In the genomic region with DNA sequence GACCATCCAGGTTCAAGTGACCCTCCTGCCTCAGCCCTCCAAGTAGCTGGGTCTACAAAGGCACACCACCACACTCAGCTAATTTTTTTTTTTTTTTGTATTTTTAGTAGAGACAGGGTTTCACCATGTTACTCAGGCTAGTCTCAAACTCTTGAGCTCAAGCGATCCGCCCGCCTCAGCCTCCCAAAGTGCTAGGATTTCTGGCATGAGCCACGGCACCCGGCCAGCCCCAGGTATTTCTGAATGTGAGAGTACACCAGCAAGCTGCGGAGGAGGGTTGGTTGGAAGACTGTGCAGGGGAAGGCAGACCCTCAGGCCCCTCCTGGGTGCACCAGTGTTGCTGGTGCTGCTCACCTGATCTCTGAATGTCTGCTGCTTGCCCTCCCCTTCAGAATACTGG, we compare ENCODE assay signal across 26 cellular contexts. TPM values are rescaled to one million over a fixed set of nuclear protein-coding genes. Genes with fewer than 3 reads are reported as not detected.
"Had no signal": no experiment of that assay in that cellular context is flagged by ENCODE, and none has a peak within 500 bp of the region (broad histone marks: within the 10 kb centered on the region; RNA-seq: fewer than 3 reads in every experiment).

No MANE protein-coding gene starts in this region.

- DNase-seq: stimulated activated CD4-positive, alpha-beta T cell treated with anti-CD3 and anti-CD28 coated beads, Interleukin-2, amount 100 ng/mL, for 48 hours; stimulated activated CD4-positive, alpha-beta T cell treated with anti-CD3 and anti-CD28 coated beads, Interleukin-4, amount 100 ng/mL, for 1 hour; stimulated activated CD4-positive, alpha-beta T cell treated with anti-CD3 and anti-CD28 coated beads, Interleukin-4, amount 100 ng/mL, for 24 hours; stimulated activated CD4-positive, alpha-beta T cell treated with anti-CD3 and anti-CD28 coated beads, Interleukin-4, amount 100 ng/mL, for 4 hours; stimulated activated CD8-positive, alpha-beta memory T cell treated with anti-CD3 and anti-CD28 coated beads, Interleukin-4, amount 100 ng/mL, for 48 hours; stimulated activated naive B cell treated with anti-CD40 and anti-IgM and Interleukin-4, amounts not matched to agents 10 μg/mL and 1 μg/mL and 100 μg/mL, for 72 hours; stimulated activated naive CD4-positive, alpha-beta T cell; stimulated activated naive CD4-positive, alpha-beta T cell treated with Interleukin-2 at 50 U/mL for 16 hours; stimulated activated naive CD8-positive, alpha-beta T cell treated with anti-CD3 and anti-CD28 coated beads, Interleukin-15, amount 100 ng/mL, for 72 hours; stimulated activated naive CD8-positive, alpha-beta T cell treated with anti-CD3 and anti-CD28 coated beads, Interleukin-15, Interleukin-2, amounts not matched to agents 100 U/mL and 50 U/mL, for 24 hours; stomach; substantia nigra; testis; thyroid gland; tibial artery; transverse colon; trophoblast cell; upper lobe of right lung; uterus had no signal

- H3K27me3 ChIP-seq: testis, thyroid gland, upper lobe of left lung, vagina had no signal

- H3K27ac ChIP-seq: stomach, suprapubic skin, testis, thoracic aorta, thyroid gland, tibial artery, tibial nerve, transverse colon, upper lobe of left lung, upper lobe of right lung, uterus, vagina had no signal

- H3K36me3 ChIP-seq: stomach, suprapubic skin, thoracic aorta, thyroid gland, tibial artery, tibial nerve, transverse colon, upper lobe of left lung, upper lobe of right lung, uterus, vagina had no signal

- H3K4me1 ChIP-seq: testis, thyroid gland, tibial artery, transverse colon, upper lobe of right lung, uterus, vagina had no signal

- H3K4me3 ChIP-seq: stomach, suprapubic skin, testis, thoracic aorta, thyroid gland, tibial artery, tibial nerve, transverse colon, upper lobe of left lung, upper lobe of right lung, uterus, vagina had no signal

- H3K9me3 ChIP-seq: stomach, suprapubic skin, testis, thoracic aorta, thyroid gland, tibial artery, tibial nerve, transverse colon, upper lobe of left lung, upper lobe of right lung, uterus, vagina had no signal

RNA-seq across cellular contexts. Expression of a gene that starts 33.1 kb away (rescaled TPM):
- total RNA-seq: subcutaneous adipose tissue, temporal lobe, thoracic aorta, thyroid gland, tibial nerve, upper lobe of right lung, vagina had no signal
